ENCODE assay signal across 8 cellular contexts in the genomic region with DNA sequence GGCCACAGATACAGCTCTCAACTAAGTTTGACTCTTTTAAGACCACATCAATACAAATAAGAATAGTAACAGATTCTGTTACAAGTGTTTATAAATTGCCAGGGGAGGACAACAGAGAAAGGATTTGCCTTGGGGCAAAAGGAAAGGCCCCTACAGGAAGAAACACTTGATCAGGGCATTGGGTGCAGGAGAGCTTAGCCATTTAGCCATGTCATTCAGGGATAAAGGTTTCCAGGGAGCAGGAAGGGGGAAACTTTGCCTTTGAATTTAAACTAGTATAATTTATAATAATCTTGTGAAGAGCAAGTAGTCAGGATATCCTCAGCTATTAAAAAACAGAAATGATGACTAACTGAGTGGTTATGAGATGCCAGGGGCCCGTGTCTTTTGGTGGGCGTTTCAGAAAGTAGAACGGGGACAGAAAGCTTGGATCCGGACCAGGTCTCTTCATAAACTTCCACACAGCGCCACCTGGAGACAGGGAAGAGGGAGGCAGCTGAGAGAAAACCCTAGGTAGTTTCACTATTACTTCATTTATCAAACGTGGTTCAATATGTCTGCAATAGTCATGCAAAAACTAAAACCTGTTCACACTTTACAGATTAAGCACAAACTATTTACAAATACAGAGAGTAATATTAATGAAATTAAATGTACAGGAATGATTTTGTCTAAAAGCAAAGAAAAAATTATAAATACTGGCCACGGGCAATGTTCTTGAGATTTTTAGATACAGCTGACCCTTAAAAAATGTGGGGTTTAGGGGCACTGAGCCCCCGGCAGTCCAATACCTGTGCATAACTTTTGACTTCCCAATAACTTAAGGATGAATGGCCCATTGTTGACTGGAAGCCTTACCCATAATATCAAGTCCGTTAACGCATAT. TPM values are rescaled to one million over a fixed set of nuclear protein-coding genes. Genes with fewer than 3 reads are reported as not detected.
DNase-seq lines count a peak whose midpoint lies in the region; ATAC-seq and TF ChIP-seq lines count a peak whose summit lies in the region.

No MANE protein-coding gene starts in this region.

- no peaks in the 10 kb centered on the region for H3K27me3 ChIP-seq in GM23338 (ENCODE audit: insufficient read depth)

- H3K4me3 Mint-ChIP-seq in GM23338: no peak overlapping the region

- no peak overlapping the region for H3K4me2 ChIP-seq in GM23338

- 0 out of 2 replicates have a peak overlapping the region, but pooled peaks have one; percentile 12 for H3K27ac Mint-ChIP-seq in GM23338

- H3K4me1 ChIP-seq in GM23338 (ENCODE audit: insufficient read depth): no peaks in the 10 kb centered on the region

- H3F3A ChIP-seq in GM23338 (replicated peaks; ENCODE audit: low read depth): no peaks in the 10 kb centered on the region

- H3K4me1 Mint-ChIP-seq in GM23338: peaks cover 4% of the 10 kb centered on the region; the same call in 1 of the 3 replicates

- H3K36me3 Mint-ChIP-seq in GM23338 (ENCODE audit: low read depth): peaks cover 4% of the 10 kb centered on the region; the same call in 1 of the 3 replicates

- H3K36me3 ChIP-seq in GM23338 (ENCODE audit: insufficient read depth): no peaks in the 10 kb centered on the region

- H4K20me1 ChIP-seq in GM23338 (replicated peaks; ENCODE audit: insufficient read depth): no peaks in the 10 kb centered on the region

- H3K9me2 ChIP-seq in GM23338 (ENCODE audit: insufficient read depth): no peaks in the 10 kb centered on the region

- peak; percentile 78 for DNase-seq in AG08395 (ENCODE audit: low spot score)
- peak; percentile 89 for DNase-seq in GM23338 (ENCODE audit: low spot score)
- peak; percentile 54 to 75 for DNase-seq in NCI-H446 (lab: John Stamatoyannopoulos, UW)
- DNase-seq in activated CD4-positive, alpha-beta T cell treated with anti-CD3 and anti-CD28 coated beads, Interleukin-2, amount 50 U/mL, for 1 hour: peak; percentile 62
- peak; percentile 66 to 84 for DNase-seq in dermis microvascular lymphatic vessel endothelial cell (ENCODE audit: low read depth in 2 of 2)
- peak; percentile 92 for DNase-seq in medulla oblongata (ENCODE audit: extremely low spot score)
- peak; percentile 45 for DNase-seq in stimulated activated CD8-positive, alpha-beta memory T cell treated with anti-CD3 and anti-CD28 coated beads, Interleukin-15, amount 100 ng/mL, for 1 hour (ENCODE audit: low read depth)

- peaks cover 9% of the 10 kb centered on the region for H3K27me3 Mint-ChIP-seq in GM23338 (ENCODE audit: insufficient read depth, low read depth, poor library complexity)

- H3K27ac ChIP-seq in GM23338 (ENCODE audit: low read depth): no peak overlapping the region

- peak; percentile 91 for ATAC-seq in GM23338
- ATAC-seq in HG03095 (IDR thresholded peaks at IDR 0.05; ENCODE audit: unreplicated experiment): no peak

- peak; percentile 80 to 90 for TF ChIP-seq CTCF in GM23338 (conservative IDR thresholded peaks at IDR 0.05; ENCODE audit: low read depth in 2 of 2)

- no peaks in the 10 kb centered on the region for H3K9me3 Mint-ChIP-seq in GM23338

- H3K4me3 ChIP-seq in GM23338: no peak overlapping the region

- H2AFZ ChIP-seq in GM23338: peak overlapping the region; percentile 63

- H3K79me2 ChIP-seq in GM23338 (replicated peaks; ENCODE audit: insufficient read depth): no peaks in the 10 kb centered on the region

TF ChIP-seq in GM23338, 12 proteins besides CTCF, POLR2A, EP300 and RAD21:
- no peak for TF ChIP-seq CREB1 (CRISPR knock-in tag; IDR thresholded peaks at IDR 0.05; ENCODE audit: low read depth)
- no peak for TF ChIP-seq POLR2AphosphoS5 (IDR thresholded peaks at IDR 0.05; ENCODE audit: low read depth)
- no peak for TF ChIP-seq JUNB (IDR thresholded peaks at IDR 0.05; ENCODE audit: unreplicated experiment)
- TF ChIP-seq ZNF331 (CRISPR knock-in tag; IDR thresholded peaks at IDR 0.05; ENCODE audit: low read depth): no peak
- TF ChIP-seq NANOG (IDR thresholded peaks at IDR 0.05; ENCODE audit: borderline replicate concordance): no peak
- no peak for TF ChIP-seq ETS1 (IDR thresholded peaks at IDR 0.05)
- TF ChIP-seq ZNF114 (CRISPR knock-in tag; IDR thresholded peaks at IDR 0.05): no peak
- TF ChIP-seq, protein P1, sequence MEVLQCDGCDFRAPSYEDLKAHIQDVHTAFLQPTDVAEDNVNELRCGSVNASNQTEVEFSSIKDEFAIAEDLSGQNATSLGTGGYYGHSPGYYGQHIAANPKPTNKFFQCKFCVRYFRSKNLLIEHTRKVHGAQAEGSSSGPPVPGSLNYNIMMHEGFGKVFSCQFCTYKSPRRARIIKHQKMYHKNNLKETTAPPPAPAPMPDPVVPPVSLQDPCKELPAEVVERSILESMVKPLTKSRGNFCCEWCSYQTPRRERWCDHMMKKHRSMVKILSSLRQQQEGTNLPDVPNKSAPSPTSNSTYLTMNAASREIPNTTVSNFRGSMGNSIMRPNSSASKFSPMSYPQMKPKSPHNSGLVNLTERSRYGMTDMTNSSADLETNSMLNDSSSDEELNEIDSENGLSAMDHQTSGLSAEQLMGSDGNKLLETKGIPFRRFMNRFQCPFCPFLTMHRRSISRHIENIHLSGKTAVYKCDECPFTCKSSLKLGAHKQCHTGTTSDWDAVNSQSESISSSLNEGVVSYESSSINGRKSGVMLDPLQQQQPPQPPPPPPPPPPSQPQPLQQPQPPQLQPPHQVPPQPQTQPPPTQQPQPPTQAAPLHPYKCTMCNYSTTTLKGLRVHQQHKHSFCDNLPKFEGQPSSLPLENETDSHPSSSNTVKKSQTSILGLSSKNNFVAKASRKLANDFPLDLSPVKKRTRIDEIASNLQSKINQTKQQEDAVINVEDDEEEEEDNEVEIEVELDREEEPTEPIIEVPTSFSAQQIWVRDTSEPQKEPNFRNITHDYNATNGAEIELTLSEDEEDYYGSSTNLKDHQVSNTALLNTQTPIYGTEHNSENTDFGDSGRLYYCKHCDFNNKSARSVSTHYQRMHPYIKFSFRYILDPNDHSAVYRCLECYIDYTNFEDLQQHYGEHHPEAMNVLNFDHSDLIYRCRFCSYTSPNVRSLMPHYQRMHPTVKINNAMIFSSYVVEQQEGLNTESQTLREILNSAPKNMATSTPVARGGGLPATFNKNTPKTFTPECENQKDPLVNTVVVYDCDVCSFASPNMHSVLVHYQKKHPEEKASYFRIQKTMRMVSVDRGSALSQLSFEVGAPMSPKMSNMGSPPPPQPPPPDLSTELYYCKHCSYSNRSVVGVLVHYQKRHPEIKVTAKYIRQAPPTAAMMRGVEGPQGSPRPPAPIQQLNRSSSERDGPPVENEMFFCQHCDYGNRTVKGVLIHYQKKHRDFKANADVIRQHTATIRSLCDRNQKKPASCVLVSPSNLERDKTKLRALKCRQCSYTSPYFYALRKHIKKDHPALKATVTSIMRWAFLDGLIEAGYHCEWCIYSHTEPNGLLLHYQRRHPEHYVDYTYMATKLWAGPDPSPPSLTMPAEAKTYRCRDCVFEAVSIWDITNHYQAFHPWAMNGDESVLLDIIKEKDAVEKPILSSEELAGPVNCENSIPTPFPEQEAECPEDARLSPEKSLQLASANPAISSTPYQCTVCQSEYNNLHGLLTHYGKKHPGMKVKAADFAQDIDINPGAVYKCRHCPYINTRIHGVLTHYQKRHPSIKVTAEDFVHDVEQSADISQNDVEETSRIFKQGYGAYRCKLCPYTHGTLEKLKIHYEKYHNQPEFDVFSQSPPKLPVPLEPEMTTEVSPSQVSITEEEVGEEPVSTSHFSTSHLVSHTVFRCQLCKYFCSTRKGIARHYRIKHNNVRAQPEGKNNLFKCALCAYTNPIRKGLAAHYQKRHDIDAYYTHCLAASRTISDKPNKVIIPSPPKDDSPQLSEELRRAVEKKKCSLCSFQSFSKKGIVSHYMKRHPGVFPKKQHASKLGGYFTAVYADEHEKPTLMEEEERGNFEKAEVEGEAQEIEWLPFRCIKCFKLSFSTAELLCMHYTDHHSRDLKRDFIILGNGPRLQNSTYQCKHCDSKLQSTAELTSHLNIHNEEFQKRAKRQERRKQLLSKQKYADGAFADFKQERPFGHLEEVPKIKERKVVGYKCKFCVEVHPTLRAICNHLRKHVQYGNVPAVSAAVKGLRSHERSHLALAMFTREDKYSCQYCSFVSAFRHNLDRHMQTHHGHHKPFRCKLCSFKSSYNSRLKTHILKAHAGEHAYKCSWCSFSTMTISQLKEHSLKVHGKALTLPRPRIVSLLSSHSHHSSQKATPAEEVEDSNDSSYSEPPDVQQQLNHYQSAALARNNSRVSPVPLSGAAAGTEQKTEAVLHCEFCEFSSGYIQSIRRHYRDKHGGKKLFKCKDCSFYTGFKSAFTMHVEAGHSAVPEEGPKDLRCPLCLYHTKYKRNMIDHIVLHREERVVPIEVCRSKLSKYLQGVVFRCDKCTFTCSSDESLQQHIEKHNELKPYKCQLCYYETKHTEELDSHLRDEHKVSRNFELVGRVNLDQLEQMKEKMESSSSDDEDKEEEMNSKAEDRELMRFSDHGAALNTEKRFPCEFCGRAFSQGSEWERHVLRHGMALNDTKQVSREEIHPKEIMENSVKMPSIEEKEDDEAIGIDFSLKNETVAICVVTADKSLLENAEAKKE (CRISPR knock-in tag; IDR thresholded peaks at IDR 0.05): no peak

RNA-seq across cellular contexts. Expression of gene SLC5A4, which starts 11.0 kb away (rescaled TPM):
- total RNA-seq in GM23338 (2014; rRNA removed; shearing (Covaris generic)): not detected in 2 replicates
- 0.10 and 0.16 TPM in 2 replicates for polyA plus RNA-seq in GM23338 (2016; fragmentation: Nextera tagmentation; extraction: Ambion mirVana)
- 3.0 and 4.6 TPM in 2 replicates for total RNA-seq in dermis microvascular lymphatic vessel endothelial cell
